26 cellular contexts compared by ENCODE assay signal in genomic region chr5:67402526-67402925, GRCh38.
"Had no signal": no experiment of that assay in that cellular context is flagged by ENCODE, and none has a peak within 500 bp of the region (broad histone marks: within the 10 kb centered on the region; RNA-seq: fewer than 3 reads in every experiment).

No MANE protein-coding gene starts in this region.

- H3K9me3 ChIP-seq: esophagus muscularis mucosa, gastrocnemius medialis, heart left ventricle had no signal

- H3K27me3 ChIP-seq: brain microvascular endothelial cell, dorsolateral prefrontal cortex, esophagus muscularis mucosa, foreskin keratinocyte, gastrocnemius medialis, heart left ventricle had no signal

- H3K36me3 ChIP-seq: brain microvascular endothelial cell, esophagus muscularis mucosa, gastrocnemius medialis, heart left ventricle, WERI-Rb-1 had no signal

- H3K27ac ChIP-seq: brain microvascular endothelial cell, coronary artery, dorsolateral prefrontal cortex, esophagus muscularis mucosa, foreskin keratinocyte, gastrocnemius medialis, heart left ventricle, WERI-Rb-1 had no signal

- H3K4me3 ChIP-seq: coronary artery, dorsolateral prefrontal cortex, esophagus muscularis mucosa, gastrocnemius medialis, heart left ventricle had no signal

- DNase-seq: activated B cell treated with CpG ODN at 0.5 μM for 24 hours; activated CD4-positive, alpha-beta T cell treated with anti-CD3 and anti-CD28 coated beads for 48 hours; activated CD4-positive, alpha-beta T cell treated with anti-CD3 and anti-CD28 coated beads, Interleukin-2, amount 50 U/mL, for 1 hour; activated CD4-positive, alpha-beta T cell treated with anti-CD3 and anti-CD28 coated beads, Interleukin-2, amount 50 U/mL, for 48 hours; activated CD8-positive, alpha-beta memory T cell treated with anti-CD3 and anti-CD28 coated beads for 24 hours; activated CD8-positive, alpha-beta T cell treated with anti-CD3 and anti-CD28 coated beads for 36 hours; activated effector memory CD4-positive, alpha-beta T cell treated with Interleukin-2 at 50 U/mL for 16 hours; activated gamma-delta T cell treated with Interleukin-2 at 50 U/mL for 16 hours; activated naive CD4-positive, alpha-beta T cell treated with anti-CD3 and anti-CD28 coated beads, Interleukin-2, amount 50 U/mL, for 16 hours; activated naive CD4-positive, alpha-beta T cell treated with Interleukin-2 at 50 U/mL for 16 hours; activated T-cell treated with anti-CD3 and anti-CD28 coated beads, Interleukin-2, amount 50 U/mL, for 4 hours; amniotic stem cell; anterior cingulate cortex; brain microvascular endothelial cell; dorsolateral prefrontal cortex; effector memory CD4-positive, alpha-beta T cell; endodermal cell; erythroblast; foreskin keratinocyte; gastrocnemius medialis; glutamatergic neuron; heart left ventricle; T1000; WERI-Rb-1 had no signal
